9 cellular contexts compared by ENCODE assay signal in genomic region chr10:6083523-6084475, GRCh38. TPM values are rescaled to one million over a fixed set of nuclear protein-coding genes. Genes with fewer than 3 reads are reported as not detected.
DNase-seq lines count a peak whose midpoint lies in the region; ATAC-seq and TF ChIP-seq lines count a peak whose summit lies in the region.
"Had no signal": no experiment of that assay in that cellular context is flagged by ENCODE, and none has a peak within 500 bp of the region (broad histone marks: within the 10 kb centered on the region; RNA-seq: fewer than 3 reads in every experiment).

No MANE protein-coding gene starts in this region.

- peaks cover 38% of the 10 kb centered on the region for H3K4me1 ChIP-seq in CD4-positive, alpha-beta memory T cell (ENCODE audit: insufficient read depth, low read length)
- peaks cover 6 to 12% of the 10 kb centered on the region in 2 donors for H3K4me1 ChIP-seq in adrenal gland (replicated peaks in 1 of 2)

- H3K9me3 Mint-ChIP-seq in CD4-positive, alpha-beta memory T cell: peaks cover 0 to 1% (median 0%) of the 10 kb centered on the region in 8 donors
- H3K9me3 Mint-ChIP-seq in activated naive CD8-positive, alpha-beta T cell treated with anti-CD3 and anti-CD28 coated beads, Interleukin-2, amount 10 ng/mL, durations not matched to agents 7 days and 5 days: no peaks in the 10 kb centered on the region

- H3K27ac ChIP-seq in CD4-positive, alpha-beta memory T cell (ENCODE audit: low read depth, low read length): no peak overlapping the region
- no peak overlapping the region for H3K27ac ChIP-seq in adrenal gland

- no peak for TF ChIP-seq POLR2A in adrenal gland (IDR thresholded peaks at IDR 0.05)

- H3K27me3 Mint-ChIP-seq in CD4-positive, alpha-beta memory T cell: no peaks in the 10 kb centered on the region
- H3K27me3 Mint-ChIP-seq in activated naive CD8-positive, alpha-beta T cell treated with anti-CD3 and anti-CD28 coated beads, Interleukin-2, amount 10 ng/mL, durations not matched to agents 7 days and 5 days: no peaks in the 10 kb centered on the region

- H3K36me3 Mint-ChIP-seq in CD4-positive, alpha-beta memory T cell: peaks cover 0 to 3% of the 10 kb centered on the region in 2 donors
- peaks cover 4% of the 10 kb centered on the region for H3K36me3 Mint-ChIP-seq in activated naive CD8-positive, alpha-beta T cell treated with anti-CD3 and anti-CD28 coated beads, Interleukin-2, amount 10 ng/mL, durations not matched to agents 7 days and 5 days

- peaks cover 31 to 61% (median 42%) of the 10 kb centered on the region in 4 donors for H3K4me1 Mint-ChIP-seq in CD4-positive, alpha-beta memory T cell
- peaks cover 56% of the 10 kb centered on the region for H3K4me1 Mint-ChIP-seq in activated naive CD8-positive, alpha-beta T cell treated with anti-CD3 and anti-CD28 coated beads, Interleukin-2, amount 10 ng/mL, durations not matched to agents 7 days and 5 days

- peak; percentile 47 to 72 (median 61) for DNase-seq in CD4-positive, alpha-beta memory T cell
- peak; percentile 39 for DNase-seq in T-helper 22 cell (ENCODE audit: low read depth)
- DNase-seq in activated naive CD8-positive, alpha-beta T cell treated with anti-CD3 and anti-CD28 coated beads, Interleukin-2, amount 10 ng/mL, durations not matched to agents 7 days and 5 days: no peak
- DNase-seq in pulmonary artery endothelial cell (ENCODE audit: low read depth, low spot score): peak; percentile 55
- DNase-seq in AG08396 (ENCODE audit: low spot score): no peak
- no peak for DNase-seq in RPMI8226
- no peak for DNase-seq in adrenal gland
- no peak for DNase-seq in NCI-H1930 (lab: John Stamatoyannopoulos, UW)

- WGBS in adrenal gland, 4 donors: 50 to 59% (median 52%) methylated on average over 17 of the region's 17 CpGs

- H3K27ac Mint-ChIP-seq in CD4-positive, alpha-beta memory T cell: peak overlapping the region; percentile 21 to 88 (median 74)
- peak overlapping the region; percentile 89 for H3K27ac Mint-ChIP-seq in activated naive CD8-positive, alpha-beta T cell treated with anti-CD3 and anti-CD28 coated beads, Interleukin-2, amount 10 ng/mL, durations not matched to agents 7 days and 5 days

- intact Hi-C loops in CD4-positive, alpha-beta memory T cell (cut with micrococcal nuclease): loop anchor here (2.0 to 10.0 kb wide), 3 partner anchors 15 to 389 kb away; partner anchors contain the start of gene GDI2
- intact Hi-C loops in adrenal gland (cut with DNase I): loop anchor here (2.0 to 10.0 kb wide), 3 partner anchors 69 to 321 kb away; no protein-coding TSS in a partner anchor

- CTCF ChIA-PET in CD4-positive, alpha-beta memory T cell (lab: Charles Lee; ENCODE audit: partially characterized antibody): interaction anchor here (0.5 to 6.0 kb wide), 9 partner anchors 10 to 564 kb away, joined by 3 to 127 read pairs (median 5); no protein-coding TSS in a partner anchor

- POLR2A ChIA-PET in CD4-positive, alpha-beta memory T cell (lab: Charles Lee; ENCODE audit: partially characterized antibody): interaction anchor here (0.9 to 5.1 kb wide), 9 partner anchors 15 to 107 kb away, joined by 3 to 74 read pairs (median 6); partner anchors contain the start of genes IL15RA and IL2RA
- POLR2A ChIA-PET in activated naive CD8-positive, alpha-beta T cell treated with anti-CD3 and anti-CD28 coated beads, Interleukin-2, amount 10 ng/mL, durations not matched to agents 7 days and 5 days (lab: Charles Lee): interaction anchor here (0.9 to 4.7 kb wide), 10 partner anchors 10 to 107 kb away, joined by 3 to 49 read pairs (median 6); partner anchors contain the start of genes IL15RA and IL2RA

- H3K36me3 ChIP-seq in CD4-positive, alpha-beta memory T cell (ENCODE audit: insufficient read depth, low read length): no peaks in the 10 kb centered on the region
- no peaks in the 10 kb centered on the region for H3K36me3 ChIP-seq in adrenal gland (replicated peaks in 1 of 2)

- H3K4me3 ChIP-seq in CD4-positive, alpha-beta memory T cell (ENCODE audit: low read length in 2 of 2): peak overlapping the region in 1 of 2 donors; percentile 28
- no peak overlapping the region for H3K4me3 ChIP-seq in adrenal gland

- peak overlapping the region; percentile 51 to 84 (median 76) for H3K4me3 Mint-ChIP-seq in CD4-positive, alpha-beta memory T cell
- H3K4me3 Mint-ChIP-seq in activated naive CD8-positive, alpha-beta T cell treated with anti-CD3 and anti-CD28 coated beads, Interleukin-2, amount 10 ng/mL, durations not matched to agents 7 days and 5 days: peak overlapping the region; percentile 79

- ATAC-seq in activated naive CD8-positive, alpha-beta T cell treated with anti-CD3 and anti-CD28 coated beads, Interleukin-2, amount 10 ng/mL, durations not matched to agents 7 days and 5 days (ENCODE audit: low read depth): peak; percentile 60
- ATAC-seq: left lobe of liver had no signal

- TF ChIP-seq CTCF in adrenal gland (IDR thresholded peaks at IDR 0.05): no peak

- H3K9me3 ChIP-seq in CD4-positive, alpha-beta memory T cell (ENCODE audit: control insufficient read depth in 1 of 2, low read length in 2 of 2): no peaks in the 10 kb centered on the region
- H3K9me3 ChIP-seq in adrenal gland (replicated peaks in 1 of 3): no peaks in the 10 kb centered on the region

- no peaks in the 10 kb centered on the region for H3K27me3 ChIP-seq in CD4-positive, alpha-beta memory T cell (ENCODE audit: insufficient read depth, low read length)
- H3K27me3 ChIP-seq in adrenal gland: no peaks in the 10 kb centered on the region

RNA-seq across cellular contexts. Expression of gene RBM17, which starts 5.0 kb away (rescaled TPM):
- total RNA-seq in CD4-positive, alpha-beta memory T cell: 100 to 1,000 TPM; 117 to 125 TPM
- 100 to 1,000 TPM in 1 of 2 donors, 10 to 100 TPM in 1; 46.3 to 104 TPM for polyA plus RNA-seq in CD4-positive, alpha-beta memory T cell
- total RNA-seq in activated naive CD8-positive, alpha-beta T cell treated with anti-CD3 and anti-CD28 coated beads, Interleukin-2, amount 10 ng/mL, durations not matched to agents 7 days and 5 days: 100 to 1,000 TPM; 185 to 200 TPM
- total RNA-seq in pulmonary artery endothelial cell: 69.5 and 94.6 TPM in 2 replicates
- total RNA-seq in adrenal gland: 10 to 100 TPM; 31.9 to 72.1 (median 60.6) TPM
- 100 to 1,000 TPM in 2 of 3 donors, 10 to 100 TPM in 1; 92.4 to 123 (median 101) TPM for polyA plus RNA-seq in adrenal gland

RNA-seq across cellular contexts. Expression of gene IL2RA, which starts 21.6 kb away (rescaled TPM):
- 10 to 100 TPM; 15.1 to 17.1 TPM for total RNA-seq in CD4-positive, alpha-beta memory T cell
- 10 to 100 TPM; 23.7 to 29.9 TPM for polyA plus RNA-seq in CD4-positive, alpha-beta memory T cell
- 100 to 1,000 TPM; 184 to 201 TPM for total RNA-seq in activated naive CD8-positive, alpha-beta T cell treated with anti-CD3 and anti-CD28 coated beads, Interleukin-2, amount 10 ng/mL, durations not matched to agents 7 days and 5 days
- total RNA-seq in pulmonary artery endothelial cell (not detected in 2 replicates), adrenal gland (10 to 100 TPM in 3 of 8 donors, 1 to 10 TPM in 3, under 1 TPM in 2; 0.14 to 57.9 (median 6.9) TPM)
- polyA plus RNA-seq in adrenal gland: 1 to 10 TPM in 2 of 3 donors, under 1 TPM in 1; 0.24 to 1.7 (median 1.3) TPM

Comparison
In these comparisons a context has a peak if more than half of its experiments do, and no peak if none do; other contexts are left out.
1. DNase-seq: peak in CD4-positive, alpha-beta memory T cell (5 of 5), T-helper 22 cell (single experiment) and pulmonary artery endothelial cell (single experiment); none in activated naive CD8-positive, alpha-beta T cell treated with anti-CD3 and anti-CD28 coated beads, Interleukin-2, amount 10 ng/mL, durations not matched to agents 7 days and 5 days (single experiment), AG08396 (single experiment), RPMI8226 (single experiment), adrenal gland (0 of 7) and NCI-H1930 (0 of 2).